Comparison of ENCODE assay signal across 8 cellular contexts in genomic region chr20:64069614-64070243, GRCh38.
A peak's percentile ranks its signal among the peaks of the same experiment; 100 is the strongest.
DNase-seq lines count a peak whose midpoint lies in the region; ATAC-seq and TF ChIP-seq lines count a peak whose summit lies in the region.

No MANE protein-coding gene starts in this region.

- H3K9me3 ChIP-seq in tibial artery: no peaks in the 10 kb centered on the region

- H3K36me3 ChIP-seq in tibial artery: peaks cover 0 to 59% (median 23%) of the 10 kb centered on the region in 3 donors

- intact Hi-C loops in tibial artery (cut with DNase I; ENCODE audit: low total_unique reads): no loop called here

- H3K27me3 ChIP-seq in tibial artery: no peaks in the 10 kb centered on the region

- no peak overlapping the region for H3K27ac ChIP-seq in RWPE1
- H3K27ac ChIP-seq in tibial artery: no peak overlapping the region

- DNase-seq in activated naive CD4-positive, alpha-beta T cell treated with Interleukin-2 at 50 U/mL for 16 hours: peak; percentile 29
- DNase-seq in activated naive CD4-positive, alpha-beta T cell treated with anti-CD3 and anti-CD28 coated beads, Interleukin-2, amount 50 U/mL, for 16 hours: no peak
- DNase-seq in RWPE1 (ENCODE audit: low spot score) (peak; percentile 72), foreskin fibroblast (peak in 1 of 2 donors; percentile 51), tibial artery (no peak), hippocampal formation (lab: John Stamatoyannopoulos, UW) (no peak)

- POLR2A ChIA-PET in RWPE1 (lab: Yijun Ruan, JAX; ENCODE audit: low non-redundant PET): no interaction called here

- H3K4me1 ChIP-seq in tibial artery: peaks cover 0 to 12% (median 8%) of the 10 kb centered on the region in 4 donors

- no peak for ATAC-seq in GM21367 (IDR thresholded peaks at IDR 0.05; ENCODE audit: unreplicated experiment)
- no peak for ATAC-seq in HG03097 (IDR thresholded peaks at IDR 0.05; ENCODE audit: low FRiP score, unreplicated experiment)

- H3K4me3 ChIP-seq in foreskin fibroblast (ENCODE audit: low read depth in 1 of 2, low read length in 2 of 2): no peak overlapping the region
- no peak overlapping the region for H3K4me3 ChIP-seq in tibial artery

- CTCF ChIA-PET in RWPE1 (lab: Yijun Ruan, JAX): interaction anchor here (0.6 to 2.8 kb wide), 14 partner anchors 10 to 159 kb away, joined by 3 to 38 read pairs (median 4); partner anchors contain the start of genes LKAAEAR1, OPRL1 and RGS19

- TF ChIP-seq CTCF in RWPE1 (conservative IDR thresholded peaks at IDR 0.05; ENCODE audit: low read depth) (peak; percentile 95), foreskin fibroblast (IDR thresholded peaks at IDR 0.05; ENCODE audit: low read depth, low read length) (peak; percentile 70), tibial artery (IDR thresholded peaks at IDR 0.05) (peak; percentile 35 to 56)

Comparison
In these comparisons a context has a peak if more than half of its experiments do, and no peak if none do; other contexts are left out.
1. DNase-seq: peak in activated naive CD4-positive, alpha-beta T cell treated with Interleukin-2 at 50 U/mL for 16 hours (single experiment) and RWPE1 (single experiment); none in activated naive CD4-positive, alpha-beta T cell treated with anti-CD3 and anti-CD28 coated beads, Interleukin-2, amount 50 U/mL, for 16 hours (single experiment), tibial artery (0 of 2) and hippocampal formation (0 of 2).
2. Peak in every context shown above with its lines, with median percentiles within 50 percentile points of each other: CTCF ChIP-seq.